Comparison of ENCODE assay signal across 19 cellular contexts in the genomic region with DNA sequence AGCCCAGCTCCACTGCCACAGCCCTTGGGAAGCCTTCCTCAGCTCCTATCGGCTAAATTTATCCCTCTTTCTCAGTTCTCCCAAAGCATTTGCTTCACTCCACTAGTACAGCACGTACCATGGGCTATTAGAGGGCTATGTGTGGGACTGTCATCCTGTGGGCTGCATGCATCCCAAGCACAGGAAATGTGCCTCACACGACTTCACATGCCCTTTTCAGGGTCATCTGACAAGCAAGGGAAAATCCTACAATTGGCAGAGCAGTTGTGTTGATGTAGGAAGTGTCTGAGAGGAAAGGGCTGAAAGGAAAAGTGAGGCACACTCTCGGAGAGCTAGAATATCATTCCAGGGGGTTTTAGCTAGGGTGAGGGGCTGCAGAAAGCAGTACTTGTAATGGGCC. TPM values are rescaled to one million over a fixed set of nuclear protein-coding genes. Genes with fewer than 3 reads are reported as not detected.
A peak's percentile ranks its signal among the peaks of the same experiment; 100 is the strongest.
DNase-seq lines count a peak whose midpoint lies in the region; ATAC-seq and TF ChIP-seq lines count a peak whose summit lies in the region.
"Had no signal": no experiment of that assay in that cellular context is flagged by ENCODE, and none has a peak within 500 bp of the region (broad histone marks: within the 10 kb centered on the region; RNA-seq: fewer than 3 reads in every experiment).

No MANE protein-coding gene starts in this region.

- H3K4me1 Mint-ChIP-seq in endothelial cell (ENCODE audit: unreplicated experiment): peaks cover 42% of the 10 kb centered on the region
- H3K4me1 Mint-ChIP-seq in T-helper 2 cell treated with Interferon-gamma antibody and Interleukin-4, amounts not matched to agents 5 μg/mL and 100 μg/mL, for 36 hours (ENCODE audit: low read depth): peaks cover 33% of the 10 kb centered on the region

- no peak for TF ChIP-seq POLR2A in right lobe of liver (IDR thresholded peaks at IDR 0.05)

- 38% methylated on average over 4 of the region's 4 CpGs for WGBS in right lobe of liver (ENCODE audit: insufficient coverage, low coverage, low lambda C conversion rate, missing lambda C conversion rate)

- in situ Hi-C loops in Panc1 (cut with HindIII; ENCODE audit: low pct_unique_long_range_greater_than_20kb, low sequenced_read_pairs): no loop called here

- no peak for DNase-seq in Panc1 (ENCODE audit: low read depth, low spot score)
- no peak for DNase-seq in endothelial cell (ENCODE audit: low spot score)
- DNase-seq in right lobe of liver: no peak
- no peak for DNase-seq in Ammon's horn (ENCODE audit: low spot score)
- no peak for DNase-seq in T-helper 2 cell treated with Interferon-gamma antibody and Interleukin-4, amounts not matched to agents 5 μg/mL and 100 μg/mL, for 36 hours (ENCODE audit: low spot score)
- DNase-seq in ascending aorta (ENCODE audit: low spot score in 2 of 2): no peak
- no peak for DNase-seq in GM10266 (ENCODE audit: extremely low spot score)
- DNase-seq: activated CD4-positive, CD25-positive, alpha-beta regulatory T cell treated with anti-CD3 and anti-CD28 coated beads, Interleukin-2, amount 50 U/mL, for 72 hours; activated naive CD4-positive, alpha-beta T cell treated with anti-CD3 and anti-CD28 coated beads for 36 hours; colonic mucosa; hypothalamus; naive thymus-derived CD8-positive, alpha-beta T cell; NCI-H1436; NCI-H2227 treated with DMSO at 0.1 percent for 48 hours; SJCRH30 had no signal

- intact Hi-C loops in Panc1 (cut with micrococcal nuclease; ENCODE audit: unreplicated experiment): no loop called here
- intact Hi-C loops in right lobe of liver (cut with DNase I): no loop called here
- intact Hi-C loops in ascending aorta (cut with DNase I): no loop called here

- H3K4me3 Mint-ChIP-seq in endothelial cell (ENCODE audit: unreplicated experiment): peak overlapping the region; percentile 7
- no peak overlapping the region for H3K4me3 Mint-ChIP-seq in T-helper 2 cell treated with Interferon-gamma antibody and Interleukin-4, amounts not matched to agents 5 μg/mL and 100 μg/mL, for 36 hours
- H3K4me3 Mint-ChIP-seq: activated naive CD4-positive, alpha-beta T cell treated with anti-CD3 and anti-CD28 coated beads for 36 hours; naive thymus-derived CD8-positive, alpha-beta T cell had no signal

- peaks cover 4% of the 10 kb centered on the region for H3K27me3 Mint-ChIP-seq in endothelial cell (ENCODE audit: unreplicated experiment)
- H3K27me3 Mint-ChIP-seq in T-helper 2 cell treated with Interferon-gamma antibody and Interleukin-4, amounts not matched to agents 5 μg/mL and 100 μg/mL, for 36 hours (ENCODE audit: low read depth): no peaks in the 10 kb centered on the region
- H3K27me3 Mint-ChIP-seq: naive thymus-derived CD8-positive, alpha-beta T cell had no signal

- H3K36me3 ChIP-seq in Panc1 (ENCODE audit: control insufficient read depth, insufficient read depth, low read length) (no peaks in the 10 kb centered on the region), right lobe of liver (no peaks in the 10 kb centered on the region), skeletal muscle tissue (ENCODE audit: control insufficient read depth in 3 of 3, insufficient read depth in 3 of 3, low read length in 3 of 3) (no peaks in the 10 kb centered on the region), ascending aorta (no peaks in the 10 kb centered on the region)
- H3K36me3 ChIP-seq: colonic mucosa, SJCRH30 had no signal

- H3K4me3 ChIP-seq in Panc1 (ENCODE audit: low read depth in 2 of 2, low read length in 2 of 2) (no peak overlapping the region), right lobe of liver (no peak overlapping the region), skeletal muscle tissue (ENCODE audit: low read length in 3 of 3) (peak overlapping the region in 2 of 3 donors; percentile 6 to 49), ascending aorta (no peak overlapping the region)
- H3K4me3 ChIP-seq: colonic mucosa, GM12878, SJCRH30 had no signal

- no peaks in the 10 kb centered on the region for H3K9me3 Mint-ChIP-seq in endothelial cell (ENCODE audit: unreplicated experiment)
- H3K9me3 Mint-ChIP-seq in T-helper 2 cell treated with Interferon-gamma antibody and Interleukin-4, amounts not matched to agents 5 μg/mL and 100 μg/mL, for 36 hours: no peaks in the 10 kb centered on the region
- H3K9me3 Mint-ChIP-seq: activated naive CD4-positive, alpha-beta T cell treated with anti-CD3 and anti-CD28 coated beads for 36 hours; naive thymus-derived CD8-positive, alpha-beta T cell had no signal

- no peak for TF ChIP-seq CTCF in Panc1 (IDR thresholded peaks at IDR 0.05)
- no peak for TF ChIP-seq CTCF in endothelial cell (IDR thresholded peaks at IDR 0.05; ENCODE audit: unreplicated experiment)
- TF ChIP-seq CTCF in right lobe of liver (IDR thresholded peaks at IDR 0.05): no peak
- no peak for TF ChIP-seq CTCF in ascending aorta (IDR thresholded peaks at IDR 0.05)
- no peak for TF ChIP-seq CTCF in GM10266 (IDR thresholded peaks at IDR 0.05; ENCODE audit: control insufficient read depth, insufficient read depth, low read depth, missing control alignments)

- BruUV-seq in Panc1 (replicated peaks; lab: Mats Ljungman, UMichigan): no TSS peak

- peak overlapping the region in 2 of 3 donors; percentile 47 to 63 for H3K9ac ChIP-seq in skeletal muscle tissue (ENCODE audit: low read depth in 1 of 3, low read length in 3 of 3)

- no peaks in the 10 kb centered on the region for H3K27me3 ChIP-seq in Panc1 (ENCODE audit: control insufficient read depth, insufficient read depth, low read length)
- no peaks in the 10 kb centered on the region for H3K27me3 ChIP-seq in right lobe of liver
- no peaks in the 10 kb centered on the region for H3K27me3 ChIP-seq in skeletal muscle tissue (ENCODE audit: control insufficient read depth in 3 of 3, insufficient read depth in 3 of 3, low read length in 3 of 3)
- no peaks in the 10 kb centered on the region for H3K27me3 ChIP-seq in ascending aorta
- H3K27me3 ChIP-seq: colonic mucosa, SJCRH30 had no signal

- ATAC-seq in Panc1 (no peak), right lobe of liver (peak in 3 of 4 donors; percentile 16 to 48 (median 44))
- ATAC-seq: GM12878; naive thymus-derived CD8-positive, alpha-beta T cell had no signal

- POLR2A ChIA-PET in Panc1 (lab: Charles Lee): no interaction called here

- H3K4me1 ChIP-seq in Panc1 (ENCODE audit: control insufficient read depth, insufficient read depth, low read length): peaks cover 7% of the 10 kb centered on the region
- peaks cover 0 to 29% (median 14%) of the 10 kb centered on the region in 4 donors for H3K4me1 ChIP-seq in right lobe of liver
- peaks cover 40 to 58% (median 44%) of the 10 kb centered on the region in 3 donors for H3K4me1 ChIP-seq in skeletal muscle tissue (ENCODE audit: control insufficient read depth in 3 of 3, insufficient read depth in 3 of 3, low read length in 3 of 3)
- no peaks in the 10 kb centered on the region for H3K4me1 ChIP-seq in ascending aorta
- H3K4me1 ChIP-seq: colonic mucosa had no signal

- peak overlapping the region; percentile 85 for H3K27ac Mint-ChIP-seq in endothelial cell (ENCODE audit: unreplicated experiment)
- H3K27ac Mint-ChIP-seq in T-helper 2 cell treated with Interferon-gamma antibody and Interleukin-4, amounts not matched to agents 5 μg/mL and 100 μg/mL, for 36 hours: no peak overlapping the region
- H3K27ac Mint-ChIP-seq: activated naive CD4-positive, alpha-beta T cell treated with anti-CD3 and anti-CD28 coated beads for 36 hours had no signal

- H3K36me3 Mint-ChIP-seq in endothelial cell (ENCODE audit: low read depth, unreplicated experiment): no peaks in the 10 kb centered on the region
- no peaks in the 10 kb centered on the region for H3K36me3 Mint-ChIP-seq in T-helper 2 cell treated with Interferon-gamma antibody and Interleukin-4, amounts not matched to agents 5 μg/mL and 100 μg/mL, for 36 hours (ENCODE audit: low read depth)
- H3K36me3 Mint-ChIP-seq: naive thymus-derived CD8-positive, alpha-beta T cell had no signal

- H3K27ac ChIP-seq in Panc1 (ENCODE audit: low read length): peak overlapping the region; percentile 81
- H3K27ac ChIP-seq in right lobe of liver: peak overlapping the region in 1 of 3 donors; percentile 24
- peak overlapping the region; percentile 54 for H3K27ac ChIP-seq in skeletal muscle tissue (ENCODE audit: low read depth, low read length)
- peak overlapping the region in 1 of 2 donors; percentile 3 for H3K27ac ChIP-seq in ascending aorta
- H3K27ac ChIP-seq: colonic mucosa, SJCRH30 had no signal

- CTCF ChIA-PET in Panc1 (lab: Charles Lee): no interaction called here

- H3K9me3 ChIP-seq in Panc1 (ENCODE audit: control insufficient read depth, insufficient read depth, low read depth, low read length): no peaks in the 10 kb centered on the region
- no peaks in the 10 kb centered on the region for H3K9me3 ChIP-seq in right lobe of liver
- H3K9me3 ChIP-seq in skeletal muscle tissue (ENCODE audit: control insufficient read depth in 3 of 3, low read length in 3 of 3): no peaks in the 10 kb centered on the region
- H3K9me3 ChIP-seq in ascending aorta: no peaks in the 10 kb centered on the region
- H3K9me3 ChIP-seq: colonic mucosa, SJCRH30 had no signal

RNA-seq across cellular contexts. Expression of a gene that starts 47.6 kb away (rescaled TPM):
- total RNA-seq in Panc1 (2021; ENCODE audit: unreplicated experiment) (1.9 TPM), endothelial cell (ENCODE audit: unreplicated experiment) (2.3 TPM), right lobe of liver (10 to 100 TPM in 3 of 6 experiments, 1 to 10 TPM in 3; 6.4 to 17.7 (median 12.5) TPM), skeletal muscle tissue (2.6 TPM), ascending aorta (24.1 TPM)
- polyA plus RNA-seq in Panc1 (2012; ENCODE audit: insufficient read length): 2.2 TPM
- total RNA-seq: astrocyte, epithelial cell of proximal tubule had no signal

Comparison
In these comparisons a context has a peak if more than half of its experiments do, and no peak if none do; other contexts are left out.
1. H3K4me3 ChIP-seq: peak in skeletal muscle tissue (2 of 3); none in Panc1 (0 of 2), right lobe of liver (0 of 3) and ascending aorta (0 of 2).